ENCODE assay signal across 9 cellular contexts in genomic region chr22:45284705-45285305, GRCh38. TPM values are rescaled to one million over a fixed set of nuclear protein-coding genes. Genes with fewer than 3 reads are reported as not detected.
DNase-seq lines count a peak whose midpoint lies in the region; ATAC-seq and TF ChIP-seq lines count a peak whose summit lies in the region.
"Had no signal": no experiment of that assay in that cellular context is flagged by ENCODE, and none has a peak within 500 bp of the region (broad histone marks: within the 10 kb centered on the region; RNA-seq: fewer than 3 reads in every experiment).

TSS of gene UPK3A (plus strand) at chr22:45284949. CDS start at chr22:45285014, 65 bp downstream.

- H3K4me1 Mint-ChIP-seq in activated B cell treated with CpG ODN at 0.5 μM for 24 hours: peaks cover 57% of the 10 kb centered on the region

- intact Hi-C loops in activated B cell treated with CpG ODN at 0.5 μM for 24 hours (cut with micrococcal nuclease): loop anchor here (1.0 kb wide), 3 partner anchors 16 to 33 kb away; partner anchors contain the start of gene FAM118A

- H3K4me3 ChIP-seq in choroid plexus epithelial cell (ENCODE audit: low read depth, low read length): peak within 1 kb of the TSS; percentile 8

- CTCF ChIA-PET in activated B cell treated with CpG ODN at 0.5 μM for 24 hours (lab: Charles Lee): no interaction called here

- no peaks in the 10 kb centered on the region for H3K36me3 Mint-ChIP-seq in activated B cell treated with CpG ODN at 0.5 μM for 24 hours (ENCODE audit: low read depth)

- POLR2A ChIA-PET in activated B cell treated with CpG ODN at 0.5 μM for 24 hours (lab: Charles Lee): interaction anchor here (0.6 to 1.9 kb wide), 10 partner anchors 10 to 33 kb away, joined by 3 to 8 read pairs (median 4); partner anchors contain the start of gene FAM118A

- peak within 1 kb of the TSS; percentile 61 for H3K27ac Mint-ChIP-seq in activated B cell treated with CpG ODN at 0.5 μM for 24 hours
- H3K27ac Mint-ChIP-seq: T-helper 1 cell treated with Interleukin-12 subunit alpha and Interleukin-12 subunit beta and Interleukin-4 antibody, amounts not matched to agents 30 μg/mL and 1 μg/mL, for 36 hours had no signal

- peak; percentile 8 for DNase-seq in NCI-H1092 treated with DMSO at 0.1 percent for 48 hours (lab: John Stamatoyannopoulos, UW)
- DNase-seq in NCI-H1092 (lab: John Stamatoyannopoulos, UW): no peak
- peak; percentile 84 for DNase-seq in activated B cell treated with CpG ODN at 0.5 μM for 24 hours
- no peak for DNase-seq in choroid plexus epithelial cell (ENCODE audit: low read depth)
- peak; percentile 56 for DNase-seq in medulla oblongata (ENCODE audit: extremely low spot score)
- peak; percentile 42 for DNase-seq in stimulated activated CD8-positive, alpha-beta memory T cell treated with anti-CD3 and anti-CD28 coated beads, Interleukin-12 subunit alpha, Interleukin-12 subunit beta, amount 100 ng/mL, for 4 hours (ENCODE audit: low read depth)
- no peak for DNase-seq in SIG-M5 treated with dmso at 0.1 percent for 504 hours (lab: John Stamatoyannopoulos, UW; ENCODE audit: unreplicated experiment)
- DNase-seq in HPDE6-E6E7 (ENCODE audit: extremely low spot score): no peak

- ATAC-seq in activated B cell treated with CpG ODN at 0.5 μM for 24 hours (ENCODE audit: low read depth): peak; percentile 86

- no peaks in the 10 kb centered on the region for H3K9me3 Mint-ChIP-seq in activated B cell treated with CpG ODN at 0.5 μM for 24 hours
- H3K9me3 Mint-ChIP-seq: T-helper 1 cell treated with Interleukin-12 subunit alpha and Interleukin-12 subunit beta and Interleukin-4 antibody, amounts not matched to agents 30 μg/mL and 1 μg/mL, for 36 hours had no signal

- no peak for TF ChIP-seq CTCF in activated B cell treated with CpG ODN at 0.5 μM for 24 hours (IDR thresholded peaks at IDR 0.05)
- no peak for TF ChIP-seq CTCF in choroid plexus epithelial cell (conservative IDR thresholded peaks at IDR 0.05; ENCODE audit: low read depth, low read length)

- no peaks in the 10 kb centered on the region for H3K27me3 Mint-ChIP-seq in activated B cell treated with CpG ODN at 0.5 μM for 24 hours

- H3K4me3 Mint-ChIP-seq in activated B cell treated with CpG ODN at 0.5 μM for 24 hours: peak within 1 kb of the TSS; percentile 54
- H3K4me3 Mint-ChIP-seq: T-helper 1 cell treated with Interleukin-12 subunit alpha and Interleukin-12 subunit beta and Interleukin-4 antibody, amounts not matched to agents 30 μg/mL and 1 μg/mL, for 36 hours had no signal

RNA-seq across cellular contexts. Expression of gene UPK3A, which starts in this region (rescaled TPM):
- 1.4 and 1.6 TPM in 2 replicates for total RNA-seq in activated B cell treated with CpG ODN at 0.5 μM for 24 hours

Comparison
In these comparisons a context has a peak if more than half of its experiments do, and no peak if none do; other contexts are left out.
1. DNase-seq: peak in NCI-H1092 treated with DMSO at 0.1 percent for 48 hours (single experiment), activated B cell treated with CpG ODN at 0.5 μM for 24 hours (single experiment), medulla oblongata (single experiment) and stimulated activated CD8-positive, alpha-beta memory T cell treated with anti-CD3 and anti-CD28 coated beads, Interleukin-12 subunit alpha, Interleukin-12 subunit beta, amount 100 ng/mL, for 4 hours (single experiment); none in NCI-H1092 (single experiment), choroid plexus epithelial cell (single experiment), SIG-M5 treated with dmso at 0.1 percent for 504 hours (single experiment) and HPDE6-E6E7 (single experiment).